ENCODE assay signal across 10 cellular contexts in the genomic region with DNA sequence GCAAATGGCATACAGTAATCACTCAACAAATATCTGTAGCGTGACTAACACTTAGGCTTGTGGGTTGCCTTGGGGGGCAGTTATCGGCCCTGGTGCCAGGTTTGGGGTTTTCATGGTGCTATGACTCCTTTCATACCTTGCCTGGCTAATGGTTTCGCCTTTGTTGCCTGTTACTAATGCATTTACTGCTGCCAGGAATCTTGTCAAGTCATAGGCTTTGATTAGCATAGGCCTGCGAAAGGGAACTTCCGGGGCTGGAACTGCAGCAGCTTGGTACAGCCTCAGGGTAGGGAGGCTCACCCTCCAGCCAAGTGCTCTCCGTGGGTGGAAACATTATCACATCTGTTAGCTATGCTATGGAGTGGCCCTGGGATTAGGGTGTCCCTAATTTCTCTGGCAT. TPM values are rescaled to one million over a fixed set of nuclear protein-coding genes. Genes with fewer than 3 reads are reported as not detected.
DNase-seq lines count a peak whose midpoint lies in the region; ATAC-seq and TF ChIP-seq lines count a peak whose summit lies in the region.
"Had no signal": no experiment of that assay in that cellular context is flagged by ENCODE, and none has a peak within 500 bp of the region (broad histone marks: within the 10 kb centered on the region; RNA-seq: fewer than 3 reads in every experiment).

No MANE protein-coding gene starts in this region.

- H3K27ac Mint-ChIP-seq in activated T-cell treated with anti-CD3 and anti-CD28 coated beads, Interleukin-2, amount 50 U/mL, for 72 hours = no peak overlapping the region
- H3K27ac Mint-ChIP-seq in stimulated activated effector memory CD8-positive, alpha-beta T cell treated with anti-CD3 and anti-CD28 coated beads, Interleukin-12 subunit alpha, Interleukin-12 subunit beta, amount 100 ng/mL, for 72 hours = no peak overlapping the region

- ATAC-seq in activated T-cell treated with anti-CD3 and anti-CD28 coated beads, Interleukin-2, amount 50 U/mL, for 72 hours (replicated peaks in 1 of 2) = peak; percentile 32 to 61
- ATAC-seq in stimulated activated effector memory CD8-positive, alpha-beta T cell treated with anti-CD3 and anti-CD28 coated beads, Interleukin-12 subunit alpha, Interleukin-12 subunit beta, amount 100 ng/mL, for 72 hours = peak; percentile 69
- ATAC-seq in GM21825 (IDR thresholded peaks at IDR 0.05; ENCODE audit: unreplicated experiment) (no peak), SK-N-SH treated with all-trans-retinoic acid at 6 μM for 48 hours (no peak; the same call in 1 of the 3 replicates)

- no peak overlapping the region for H3K4me3 Mint-ChIP-seq in activated T-cell treated with anti-CD3 and anti-CD28 coated beads, Interleukin-2, amount 50 U/mL, for 72 hours
- H3K4me3 Mint-ChIP-seq in stimulated activated effector memory CD8-positive, alpha-beta T cell treated with anti-CD3 and anti-CD28 coated beads, Interleukin-12 subunit alpha, Interleukin-12 subunit beta, amount 100 ng/mL, for 72 hours = no peak overlapping the region

- H3K4me3 ChIP-seq in fibroblast of villous mesenchyme (ENCODE audit: low read depth, low read length) = no peak overlapping the region
- H3K4me3 ChIP-seq: lung had no signal

- TF ChIP-seq CTCF in fibroblast of villous mesenchyme (IDR thresholded peaks at IDR 0.05; ENCODE audit: insufficient read depth, low read depth, low read length) = no peak

- H3K36me3 Mint-ChIP-seq in activated T-cell treated with anti-CD3 and anti-CD28 coated beads, Interleukin-2, amount 50 U/mL, for 72 hours (ENCODE audit: insufficient read depth in 2 of 2) = no peaks in the 10 kb centered on the region
- no peaks in the 10 kb centered on the region for H3K36me3 Mint-ChIP-seq in stimulated activated effector memory CD8-positive, alpha-beta T cell treated with anti-CD3 and anti-CD28 coated beads, Interleukin-12 subunit alpha, Interleukin-12 subunit beta, amount 100 ng/mL, for 72 hours

- no peak for TF ChIP-seq POLR2A in erythroblast (IDR thresholded peaks at IDR 0.05; ENCODE audit: low read length)

- H3K9me3 Mint-ChIP-seq in activated T-cell treated with anti-CD3 and anti-CD28 coated beads, Interleukin-2, amount 50 U/mL, for 72 hours = no peaks in the 10 kb centered on the region
- H3K9me3 Mint-ChIP-seq in stimulated activated effector memory CD8-positive, alpha-beta T cell treated with anti-CD3 and anti-CD28 coated beads, Interleukin-12 subunit alpha, Interleukin-12 subunit beta, amount 100 ng/mL, for 72 hours = no peaks in the 10 kb centered on the region

- no peaks in the 10 kb centered on the region for H3K27me3 Mint-ChIP-seq in activated T-cell treated with anti-CD3 and anti-CD28 coated beads, Interleukin-2, amount 50 U/mL, for 72 hours (ENCODE audit: low read depth)

- H3K4me1 Mint-ChIP-seq in activated T-cell treated with anti-CD3 and anti-CD28 coated beads, Interleukin-2, amount 50 U/mL, for 72 hours (ENCODE audit: low read depth) = no peaks in the 10 kb centered on the region
- H3K4me1 Mint-ChIP-seq in stimulated activated effector memory CD8-positive, alpha-beta T cell treated with anti-CD3 and anti-CD28 coated beads, Interleukin-12 subunit alpha, Interleukin-12 subunit beta, amount 100 ng/mL, for 72 hours = no peaks in the 10 kb centered on the region

- peak in 1 of 2 donors; percentile 13 for DNase-seq in activated T-cell treated with anti-CD3 and anti-CD28 coated beads, Interleukin-2, amount 50 U/mL, for 72 hours
- no peak for DNase-seq in activated T-cell treated with anti-CD3 and anti-CD28 coated beads, Interleukin-2, amount 50 U/mL, for 1 hour
- DNase-seq in RPMI7951 (ENCODE audit: low read depth) (peak; percentile 98), fibroblast of villous mesenchyme (ENCODE audit: low read depth) (peak; percentile 31), erythroblast (lab: John Stamatoyannopoulos, UW) (no peak)
- no peak for DNase-seq in stimulated activated effector memory CD8-positive, alpha-beta T cell treated with anti-CD3 and anti-CD28 coated beads, Interleukin-12 subunit alpha, Interleukin-12 subunit beta, amount 100 ng/mL, for 72 hours (ENCODE audit: low spot score in 2 of 2)
- DNase-seq: BE2C had no signal

TF ChIP-seq in SK-N-SH treated with all-trans-retinoic acid at 6 μM for 48 hours, 23 proteins besides CTCF, POLR2A, EP300 and RAD21:
- TF ChIP-seq ESRRG (CRISPR knock-in tag; IDR thresholded peaks at IDR 0.05) = no peak
- no peak for TF ChIP-seq ARNTL (CRISPR knock-in tag; IDR thresholded peaks at IDR 0.05; ENCODE audit: borderline replicate concordance, low read depth)

RNA-seq across cellular contexts. Expression of a gene that starts 13.2 kb away (rescaled TPM):
- total RNA-seq in activated T-cell treated with anti-CD3 and anti-CD28 coated beads, Interleukin-2, amount 50 U/mL, for 72 hours = not detected
- total RNA-seq in RPMI7951 (2014; rRNA removed; shearing (Covaris generic)) = not detected in 2 replicates
- total RNA-seq in fibroblast of villous mesenchyme = under 0.01 and 0.32 TPM in 2 replicates

RNA-seq across cellular contexts. Expression of a gene that starts 52.1 kb away (rescaled TPM):
- 10 to 100 TPM; 83.4 to 89.5 TPM for total RNA-seq in activated T-cell treated with anti-CD3 and anti-CD28 coated beads, Interleukin-2, amount 50 U/mL, for 72 hours
- 126 and 134 TPM in 2 replicates for total RNA-seq in RPMI7951 (2014; rRNA removed; shearing (Covaris generic))
- 128 and 177 TPM in 2 replicates for total RNA-seq in fibroblast of villous mesenchyme

Comparison
In these comparisons a context has a peak if more than half of its experiments do, and no peak if none do; other contexts are left out.
1. ATAC-seq: peak in activated T-cell treated with anti-CD3 and anti-CD28 coated beads, Interleukin-2, amount 50 U/mL, for 72 hours (2 of 2) and stimulated activated effector memory CD8-positive, alpha-beta T cell treated with anti-CD3 and anti-CD28 coated beads, Interleukin-12 subunit alpha, Interleukin-12 subunit beta, amount 100 ng/mL, for 72 hours (single experiment); none in GM21825 (single experiment) and SK-N-SH treated with all-trans-retinoic acid at 6 μM for 48 hours (single experiment).
2. DNase-seq: peak in RPMI7951 (single experiment) and fibroblast of villous mesenchyme (single experiment); none in activated T-cell treated with anti-CD3 and anti-CD28 coated beads, Interleukin-2, amount 50 U/mL, for 1 hour (single experiment), stimulated activated effector memory CD8-positive, alpha-beta T cell treated with anti-CD3 and anti-CD28 coated beads, Interleukin-12 subunit alpha, Interleukin-12 subunit beta, amount 100 ng/mL, for 72 hours (0 of 2) and erythroblast (0 of 2).